ENCODE assay signal across 23 cellular contexts in the genomic region with DNA sequence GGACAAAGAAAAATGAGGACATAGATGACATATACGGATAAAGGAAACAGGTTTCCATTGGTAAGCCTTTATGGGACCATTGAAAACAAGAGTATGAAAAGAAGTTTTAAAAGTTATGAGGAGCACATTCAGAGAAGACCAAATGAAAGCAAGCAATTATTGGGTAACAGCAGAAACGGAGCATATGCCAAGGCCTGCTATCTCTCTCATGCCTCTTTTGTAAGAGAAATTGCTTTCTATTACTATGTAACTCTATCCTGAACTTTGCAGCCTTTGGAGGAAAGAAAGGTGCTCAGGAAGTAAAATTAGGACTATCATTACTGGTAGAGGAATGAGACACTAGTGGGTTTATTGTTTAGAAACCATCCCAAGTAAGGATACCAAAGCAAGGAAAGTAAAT.
"Had no signal": no experiment of that assay in that cellular context is flagged by ENCODE, and none has a peak within 500 bp of the region (broad histone marks: within the 10 kb centered on the region; RNA-seq: fewer than 3 reads in every experiment).

No MANE protein-coding gene starts in this region.

- H3K27me3 ChIP-seq: heart left ventricle, left lung, sigmoid colon, testis, tibial nerve, upper lobe of right lung had no signal

- H3K9me3 ChIP-seq: heart left ventricle, left lung, lower lobe of right lung, psoas muscle, sigmoid colon, testis, tibial nerve, upper lobe of right lung had no signal

- DNase-seq: effector memory CD4-positive, alpha-beta T cell; foreskin melanocyte; heart left ventricle; hippocampal formation; kidney glomerular epithelial cell; left lung; lower lobe of right lung; midbrain; psoas muscle; retina; sigmoid colon; stimulated activated CD4-positive, alpha-beta T cell treated with anti-CD3 and anti-CD28 coated beads, Interleukin-2, amount 100 ng/mL, for 24 hours; stimulated activated CD4-positive, alpha-beta T cell treated with anti-CD3 and anti-CD28 coated beads, Interleukin-4, amount 100 ng/mL, for 4 hours; stimulated activated naive B cell treated with anti-CD40 and anti-IgM and Interleukin-4, amounts not matched to agents 10 μg/mL and 1 μg/mL and 100 μg/mL, for 72 hours; stimulated activated naive CD8-positive, alpha-beta T cell treated with anti-CD3 and anti-CD28 coated beads, Interleukin-15, amount 100 ng/mL, for 72 hours; testis; upper lobe of right lung had no signal

- H3K4me1 ChIP-seq: left lung, testis, tibial nerve had no signal

- H3K4me3 ChIP-seq: heart left ventricle, left lung, lower lobe of right lung, psoas muscle, sigmoid colon, skin epidermis, testis, tibial nerve, upper lobe of right lung had no signal

- H3K27ac ChIP-seq: heart left ventricle, left lung, lower lobe of right lung, psoas muscle, sigmoid colon, skin epidermis, testis, tibial nerve, upper lobe of right lung had no signal

- H3K36me3 ChIP-seq: heart left ventricle, left lung, lower lobe of right lung, sigmoid colon, tibial nerve, upper lobe of right lung had no signal

- ATAC-seq: esophagus mucosa; heart left ventricle; left lung; lower lobe of right lung; natural killer cell treated with Interleukin-12 subunit alpha and Interleukin-12 subunit beta and Interleukin-15 and Interleukin-18, amount 100 ng/mL, for 72 hours; psoas muscle; stimulated activated naive B cell treated with anti-CD40 and anti-IgM and Interleukin-4, amounts not matched to agents 10 μg/mL and 1 μg/mL and 100 μg/mL, for 72 hours; stimulated activated naive CD8-positive, alpha-beta T cell treated with anti-CD3 and anti-CD28 coated beads, Interleukin-15, amount 100 ng/mL, for 72 hours; upper lobe of right lung had no signal

- FAIRE-seq: endometrium, islet of Langerhans had no signal
